In the genomic region with DNA sequence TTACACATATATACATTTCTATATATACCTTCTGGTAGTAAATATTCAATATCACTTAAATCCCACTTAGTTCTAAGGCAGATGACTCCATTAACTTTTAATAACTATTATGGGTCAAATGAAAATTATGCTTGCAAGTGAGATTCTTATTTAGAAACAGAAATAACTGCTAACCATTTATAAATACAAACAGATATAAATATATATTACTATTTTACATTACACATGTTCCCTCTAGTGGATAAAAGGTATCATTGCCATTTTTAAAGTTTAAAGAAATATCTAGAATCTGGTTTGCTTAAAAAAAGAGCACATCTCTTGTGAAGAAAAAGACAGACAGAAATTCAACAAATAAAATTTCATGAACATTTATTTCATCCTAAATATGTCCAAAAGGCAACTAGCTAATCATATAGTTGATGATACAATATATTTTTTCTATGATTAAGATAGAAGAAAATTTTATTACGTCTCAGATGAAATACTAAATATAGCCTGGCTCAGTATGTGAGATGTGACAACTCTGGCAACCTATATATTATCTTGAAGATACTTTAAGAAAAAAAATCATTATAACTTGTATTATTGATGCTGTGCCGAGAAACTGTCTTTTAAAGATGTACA, we compare ENCODE assay signal across 8 cellular contexts. TPM values are rescaled to one million over a fixed set of nuclear protein-coding genes. Genes with fewer than 3 reads are reported as not detected.
DNase-seq lines count a peak whose midpoint lies in the region; ATAC-seq and TF ChIP-seq lines count a peak whose summit lies in the region.

No MANE protein-coding gene starts in this region.

- no peaks in the 10 kb centered on the region for H3K79me2 ChIP-seq in PC-9 (ENCODE audit: low read depth)

- DNase-seq in heart right ventricle (no peak), cardiac septum (ENCODE audit: low spot score) (no peak), PC-9 (no peak), foreskin keratinocyte (no peak), vagina (ENCODE audit: extremely low spot score in 2 of 2) (no peak), NCI-H524 treated with DMSO at 0.1 percent for 48 hours (lab: John Stamatoyannopoulos, UW) (no peak), iPS-NIHi7 (ENCODE audit: extremely low spot score) (no peak), T1000 (lab: John Stamatoyannopoulos, UW) (no peak)

- peaks cover 5% of the 10 kb centered on the region; the same call in 1 of the 2 replicates for H3F3A ChIP-seq in PC-9 (ENCODE audit: insufficient read depth, low read depth)

- no peak for TF ChIP-seq POLR2A in vagina (IDR thresholded peaks at IDR 0.05)

- H3K4me3 ChIP-seq in heart right ventricle (no peak overlapping the region), PC-9 (no peak overlapping the region), vagina (no peak overlapping the region)

- intact Hi-C loops in heart right ventricle (cut with DNase I) (loop anchor here (2.0 to 10.0 kb wide), 11 partner anchors 102 to 642 kb away; no protein-coding TSS in a partner anchor), cardiac septum (cut with DNase I) (loop anchor here (2.0 to 10.0 kb wide), 2 partner anchors 104 to 642 kb away; no protein-coding TSS in a partner anchor), PC-9 (cut with micrococcal nuclease; ENCODE audit: unreplicated experiment) (loop anchor here (1.0 to 5.0 kb wide), 3 partner anchors 105 to 220 kb away; no protein-coding TSS in a partner anchor), vagina (cut with DNase I) (no loop called here)

- no peak overlapping the region for H2AFZ ChIP-seq in PC-9

- POLR2A ChIA-PET in PC-9 (lab: Charles Lee; ENCODE audit: unreplicated experiment): no interaction called here

- 85 to 90% methylated on average over 2 of the region's 2 CpGs for WGBS in heart right ventricle, 2 donors

- H3K36me3 ChIP-seq in heart right ventricle: peaks cover 0 to 95% (median 19%) of the 10 kb centered on the region in 9 donors
- H3K36me3 ChIP-seq in PC-9 (ENCODE audit: low read depth): peaks cover 12% of the 10 kb centered on the region; the same call in 1 of the 2 replicates
- peaks cover 2 to 30% of the 10 kb centered on the region in 2 donors for H3K36me3 ChIP-seq in vagina

- no peaks in the 10 kb centered on the region for H3K9me2 ChIP-seq in PC-9 (ENCODE audit: insufficient read depth)

- TF ChIP-seq CTCF in heart right ventricle (IDR thresholded peaks at IDR 0.05) (peak; percentile 42 to 79 (median 68)), PC-9 (conservative IDR thresholded peaks at IDR 0.05) (peak; percentile 86), foreskin keratinocyte (conservative IDR thresholded peaks at IDR 0.05) (peak; percentile 67), vagina (IDR thresholded peaks at IDR 0.05) (peak in 2 of 3 experiments; percentile 21 to 39)

- H3K9me3 ChIP-seq in heart right ventricle: no peaks in the 10 kb centered on the region
- H3K9me3 ChIP-seq in PC-9 (ENCODE audit: insufficient read depth, low read depth): no peaks in the 10 kb centered on the region
- H3K9me3 ChIP-seq in vagina: no peaks in the 10 kb centered on the region

- CTCF ChIA-PET in PC-9 (lab: Charles Lee): no interaction called here

- H3K4me1 ChIP-seq in heart right ventricle (no peaks in the 10 kb centered on the region), PC-9 (replicated peaks; ENCODE audit: insufficient read depth) (no peaks in the 10 kb centered on the region), foreskin keratinocyte (no peaks in the 10 kb centered on the region), vagina (no peaks in the 10 kb centered on the region)

- H3K27me3 ChIP-seq in heart right ventricle: no peaks in the 10 kb centered on the region
- H3K27me3 ChIP-seq in PC-9 (ENCODE audit: insufficient read depth, low read depth): no peaks in the 10 kb centered on the region
- H3K27me3 ChIP-seq in foreskin keratinocyte: no peaks in the 10 kb centered on the region
- H3K27me3 ChIP-seq in vagina: no peaks in the 10 kb centered on the region

- no peak overlapping the region for H3K4me2 ChIP-seq in PC-9

- ATAC-seq in heart right ventricle (no peak), foreskin keratinocyte (no peak)

- BruUV-seq in PC-9 (replicated peaks; lab: Mats Ljungman, UMichigan): no TSS peak

- no peak overlapping the region for H3K27ac ChIP-seq in heart right ventricle
- H3K27ac ChIP-seq in PC-9: no peak overlapping the region
- no peak overlapping the region for H3K27ac ChIP-seq in foreskin keratinocyte
- H3K27ac ChIP-seq in vagina: no peak overlapping the region

- H4K20me1 ChIP-seq in PC-9 (ENCODE audit: insufficient read depth): no peaks in the 10 kb centered on the region

RNA-seq across cellular contexts. Expression of gene RAD51AP1, which starts 11.7 kb away (rescaled TPM):
- 1 to 10 TPM in 8 of 10 donors, under 1 TPM in 2; 0.35 to 3.4 (median 1.2) TPM for total RNA-seq in heart right ventricle
- polyA plus RNA-seq in heart right ventricle: under 1 TPM; 0.46 to 0.59 TPM
- total RNA-seq in cardiac septum: 1.6 TPM
- 50.1 and 54.7 TPM in 2 replicates for total RNA-seq in PC-9 (2021)
- total RNA-seq in foreskin keratinocyte: 23.2 and 26.5 TPM in 2 replicates
- polyA plus RNA-seq in foreskin keratinocyte: 9.4 and 14.0 TPM in 2 replicates
- total RNA-seq in vagina: 4.2 TPM

RNA-seq across cellular contexts. Expression of gene DYRK4, which starts 35.0 kb away (rescaled TPM):
- 10 to 100 TPM; 21.2 to 34.3 (median 28.2) TPM for total RNA-seq in heart right ventricle
- 10 to 100 TPM; 40.4 to 64.5 TPM for polyA plus RNA-seq in heart right ventricle
- 28.6 TPM for total RNA-seq in cardiac septum
- 31.7 and 41.8 TPM in 2 replicates for total RNA-seq in PC-9 (2021)
- total RNA-seq in foreskin keratinocyte: 51.0 and 53.6 TPM in 2 replicates
- 57.6 and 58.6 TPM in 2 replicates for polyA plus RNA-seq in foreskin keratinocyte
- 19.4 TPM for total RNA-seq in vagina

Comparison
In these comparisons a context has a peak if more than half of its experiments do, and no peak if none do; other contexts are left out.
1. CTCF ChIP-seq: peak in every context shown above with its lines; median percentile 86 in PC-9; 68 in heart right ventricle; 67 in foreskin keratinocyte; 30 in vagina.